In the genomic region with DNA sequence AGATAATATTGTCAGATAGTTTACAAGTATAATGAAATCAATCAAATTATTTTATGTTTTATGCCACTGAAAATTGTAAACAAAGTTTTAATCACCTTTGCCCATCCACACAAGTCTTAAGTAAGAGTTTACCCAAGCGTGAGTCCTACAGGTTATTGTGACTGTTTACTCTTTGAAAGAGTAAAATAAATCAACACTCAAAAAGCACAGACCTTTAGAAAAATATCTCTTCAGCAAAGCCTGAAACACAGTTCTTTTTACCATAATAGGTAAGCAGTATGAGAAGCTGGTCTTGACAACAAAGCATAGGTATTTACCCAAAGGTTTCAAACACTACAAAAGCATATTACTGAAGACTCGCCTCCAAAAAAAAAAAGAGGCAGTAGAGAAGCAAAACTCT, we compare ENCODE assay signal across 1 cellular context.
TF ChIP-seq lines count a peak whose summit lies in the region.

No MANE protein-coding gene starts in this region.

TF ChIP-seq in GM23338, 12 proteins besides CTCF, POLR2A, EP300 and RAD21 (continued from another document):
- TF ChIP-seq, protein P1, sequence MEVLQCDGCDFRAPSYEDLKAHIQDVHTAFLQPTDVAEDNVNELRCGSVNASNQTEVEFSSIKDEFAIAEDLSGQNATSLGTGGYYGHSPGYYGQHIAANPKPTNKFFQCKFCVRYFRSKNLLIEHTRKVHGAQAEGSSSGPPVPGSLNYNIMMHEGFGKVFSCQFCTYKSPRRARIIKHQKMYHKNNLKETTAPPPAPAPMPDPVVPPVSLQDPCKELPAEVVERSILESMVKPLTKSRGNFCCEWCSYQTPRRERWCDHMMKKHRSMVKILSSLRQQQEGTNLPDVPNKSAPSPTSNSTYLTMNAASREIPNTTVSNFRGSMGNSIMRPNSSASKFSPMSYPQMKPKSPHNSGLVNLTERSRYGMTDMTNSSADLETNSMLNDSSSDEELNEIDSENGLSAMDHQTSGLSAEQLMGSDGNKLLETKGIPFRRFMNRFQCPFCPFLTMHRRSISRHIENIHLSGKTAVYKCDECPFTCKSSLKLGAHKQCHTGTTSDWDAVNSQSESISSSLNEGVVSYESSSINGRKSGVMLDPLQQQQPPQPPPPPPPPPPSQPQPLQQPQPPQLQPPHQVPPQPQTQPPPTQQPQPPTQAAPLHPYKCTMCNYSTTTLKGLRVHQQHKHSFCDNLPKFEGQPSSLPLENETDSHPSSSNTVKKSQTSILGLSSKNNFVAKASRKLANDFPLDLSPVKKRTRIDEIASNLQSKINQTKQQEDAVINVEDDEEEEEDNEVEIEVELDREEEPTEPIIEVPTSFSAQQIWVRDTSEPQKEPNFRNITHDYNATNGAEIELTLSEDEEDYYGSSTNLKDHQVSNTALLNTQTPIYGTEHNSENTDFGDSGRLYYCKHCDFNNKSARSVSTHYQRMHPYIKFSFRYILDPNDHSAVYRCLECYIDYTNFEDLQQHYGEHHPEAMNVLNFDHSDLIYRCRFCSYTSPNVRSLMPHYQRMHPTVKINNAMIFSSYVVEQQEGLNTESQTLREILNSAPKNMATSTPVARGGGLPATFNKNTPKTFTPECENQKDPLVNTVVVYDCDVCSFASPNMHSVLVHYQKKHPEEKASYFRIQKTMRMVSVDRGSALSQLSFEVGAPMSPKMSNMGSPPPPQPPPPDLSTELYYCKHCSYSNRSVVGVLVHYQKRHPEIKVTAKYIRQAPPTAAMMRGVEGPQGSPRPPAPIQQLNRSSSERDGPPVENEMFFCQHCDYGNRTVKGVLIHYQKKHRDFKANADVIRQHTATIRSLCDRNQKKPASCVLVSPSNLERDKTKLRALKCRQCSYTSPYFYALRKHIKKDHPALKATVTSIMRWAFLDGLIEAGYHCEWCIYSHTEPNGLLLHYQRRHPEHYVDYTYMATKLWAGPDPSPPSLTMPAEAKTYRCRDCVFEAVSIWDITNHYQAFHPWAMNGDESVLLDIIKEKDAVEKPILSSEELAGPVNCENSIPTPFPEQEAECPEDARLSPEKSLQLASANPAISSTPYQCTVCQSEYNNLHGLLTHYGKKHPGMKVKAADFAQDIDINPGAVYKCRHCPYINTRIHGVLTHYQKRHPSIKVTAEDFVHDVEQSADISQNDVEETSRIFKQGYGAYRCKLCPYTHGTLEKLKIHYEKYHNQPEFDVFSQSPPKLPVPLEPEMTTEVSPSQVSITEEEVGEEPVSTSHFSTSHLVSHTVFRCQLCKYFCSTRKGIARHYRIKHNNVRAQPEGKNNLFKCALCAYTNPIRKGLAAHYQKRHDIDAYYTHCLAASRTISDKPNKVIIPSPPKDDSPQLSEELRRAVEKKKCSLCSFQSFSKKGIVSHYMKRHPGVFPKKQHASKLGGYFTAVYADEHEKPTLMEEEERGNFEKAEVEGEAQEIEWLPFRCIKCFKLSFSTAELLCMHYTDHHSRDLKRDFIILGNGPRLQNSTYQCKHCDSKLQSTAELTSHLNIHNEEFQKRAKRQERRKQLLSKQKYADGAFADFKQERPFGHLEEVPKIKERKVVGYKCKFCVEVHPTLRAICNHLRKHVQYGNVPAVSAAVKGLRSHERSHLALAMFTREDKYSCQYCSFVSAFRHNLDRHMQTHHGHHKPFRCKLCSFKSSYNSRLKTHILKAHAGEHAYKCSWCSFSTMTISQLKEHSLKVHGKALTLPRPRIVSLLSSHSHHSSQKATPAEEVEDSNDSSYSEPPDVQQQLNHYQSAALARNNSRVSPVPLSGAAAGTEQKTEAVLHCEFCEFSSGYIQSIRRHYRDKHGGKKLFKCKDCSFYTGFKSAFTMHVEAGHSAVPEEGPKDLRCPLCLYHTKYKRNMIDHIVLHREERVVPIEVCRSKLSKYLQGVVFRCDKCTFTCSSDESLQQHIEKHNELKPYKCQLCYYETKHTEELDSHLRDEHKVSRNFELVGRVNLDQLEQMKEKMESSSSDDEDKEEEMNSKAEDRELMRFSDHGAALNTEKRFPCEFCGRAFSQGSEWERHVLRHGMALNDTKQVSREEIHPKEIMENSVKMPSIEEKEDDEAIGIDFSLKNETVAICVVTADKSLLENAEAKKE (CRISPR knock-in tag; IDR thresholded peaks at IDR 0.05), result no peak
- TF ChIP-seq CREB1 (CRISPR knock-in tag; IDR thresholded peaks at IDR 0.05; ENCODE audit: low read depth) (no peak), NANOG (IDR thresholded peaks at IDR 0.05; ENCODE audit: borderline replicate concordance) (no peak), STAT1 (IDR thresholded peaks at IDR 0.05; ENCODE audit: unreplicated experiment) (no peak), EZH2 (IDR thresholded peaks at IDR 0.05; ENCODE audit: low read depth, unreplicated experiment) (no peak), EZH2phosphoT487 (IDR thresholded peaks at IDR 0.05; ENCODE audit: unreplicated experiment) (no peak), JUNB (IDR thresholded peaks at IDR 0.05; ENCODE audit: unreplicated experiment) (no peak)
- TF ChIP-seq, protein P2, sequence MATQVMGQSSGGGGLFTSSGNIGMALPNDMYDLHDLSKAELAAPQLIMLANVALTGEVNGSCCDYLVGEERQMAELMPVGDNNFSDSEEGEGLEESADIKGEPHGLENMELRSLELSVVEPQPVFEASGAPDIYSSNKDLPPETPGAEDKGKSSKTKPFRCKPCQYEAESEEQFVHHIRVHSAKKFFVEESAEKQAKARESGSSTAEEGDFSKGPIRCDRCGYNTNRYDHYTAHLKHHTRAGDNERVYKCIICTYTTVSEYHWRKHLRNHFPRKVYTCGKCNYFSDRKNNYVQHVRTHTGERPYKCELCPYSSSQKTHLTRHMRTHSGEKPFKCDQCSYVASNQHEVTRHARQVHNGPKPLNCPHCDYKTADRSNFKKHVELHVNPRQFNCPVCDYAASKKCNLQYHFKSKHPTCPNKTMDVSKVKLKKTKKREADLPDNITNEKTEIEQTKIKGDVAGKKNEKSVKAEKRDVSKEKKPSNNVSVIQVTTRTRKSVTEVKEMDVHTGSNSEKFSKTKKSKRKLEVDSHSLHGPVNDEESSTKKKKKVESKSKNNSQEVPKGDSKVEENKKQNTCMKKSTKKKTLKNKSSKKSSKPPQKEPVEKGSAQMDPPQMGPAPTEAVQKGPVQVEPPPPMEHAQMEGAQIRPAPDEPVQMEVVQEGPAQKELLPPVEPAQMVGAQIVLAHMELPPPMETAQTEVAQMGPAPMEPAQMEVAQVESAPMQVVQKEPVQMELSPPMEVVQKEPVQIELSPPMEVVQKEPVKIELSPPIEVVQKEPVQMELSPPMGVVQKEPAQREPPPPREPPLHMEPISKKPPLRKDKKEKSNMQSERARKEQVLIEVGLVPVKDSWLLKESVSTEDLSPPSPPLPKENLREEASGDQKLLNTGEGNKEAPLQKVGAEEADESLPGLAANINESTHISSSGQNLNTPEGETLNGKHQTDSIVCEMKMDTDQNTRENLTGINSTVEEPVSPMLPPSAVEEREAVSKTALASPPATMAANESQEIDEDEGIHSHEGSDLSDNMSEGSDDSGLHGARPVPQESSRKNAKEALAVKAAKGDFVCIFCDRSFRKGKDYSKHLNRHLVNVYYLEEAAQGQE (IDR thresholded peaks at IDR 0.05; ENCODE audit: unreplicated experiment), result no peak
